In the genomic region with DNA sequence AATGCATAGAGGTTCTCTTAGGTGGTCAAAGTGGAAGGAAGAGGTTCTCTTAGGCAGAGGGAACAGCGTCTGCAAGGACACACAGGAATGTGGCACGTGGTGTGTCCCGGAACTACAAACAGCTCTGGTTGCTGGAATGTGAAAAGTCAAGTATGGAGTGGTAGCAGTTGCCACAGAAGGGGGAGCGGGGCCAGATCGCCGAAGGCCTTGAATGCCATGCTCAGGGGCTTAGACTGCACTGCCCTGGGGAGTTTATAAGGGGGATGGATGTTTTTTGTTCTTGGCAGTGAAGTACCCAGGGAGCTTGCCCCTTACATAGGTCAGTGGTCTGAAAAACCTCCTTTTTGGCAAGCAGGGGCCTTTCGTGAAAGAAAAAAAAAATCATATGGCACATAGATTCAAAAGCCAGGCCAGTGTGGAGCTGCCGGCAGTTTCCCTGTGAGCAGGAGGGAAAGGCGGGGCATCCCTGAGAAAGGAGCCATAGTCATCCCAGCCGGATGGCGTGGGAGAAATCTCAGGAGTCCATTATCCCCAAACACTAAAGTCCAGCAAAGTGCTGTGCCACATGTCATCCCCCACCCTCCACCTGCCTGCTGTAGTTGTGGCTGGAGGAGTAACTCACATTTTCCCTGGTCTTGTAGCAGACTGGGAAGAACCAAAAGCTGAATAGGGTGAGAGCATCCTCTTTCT, we compare ENCODE assay signal across 8 cellular contexts. TPM values are rescaled to one million over a fixed set of nuclear protein-coding genes. Genes with fewer than 3 reads are reported as not detected.
DNase-seq lines count a peak whose midpoint lies in the region; ATAC-seq and TF ChIP-seq lines count a peak whose summit lies in the region.

No MANE protein-coding gene starts in this region.

- H3K9me3 ChIP-seq in GM23248 (ENCODE audit: low read depth) (no peaks in the 10 kb centered on the region), SU-DHL-6 (ENCODE audit: insufficient read depth, low read length) (no peaks in the 10 kb centered on the region), gastroesophageal sphincter (no peaks in the 10 kb centered on the region), skeletal muscle tissue (ENCODE audit: control insufficient read depth in 3 of 3, low read length in 3 of 3) (no peaks in the 10 kb centered on the region)

- H3K4me1 ChIP-seq in GM23248 (ENCODE audit: insufficient read depth) = no peaks in the 10 kb centered on the region
- peaks cover 0 to 22% (median 4%) of the 10 kb centered on the region in 3 donors for H3K4me1 ChIP-seq in gastroesophageal sphincter
- H3K4me1 ChIP-seq in skeletal muscle tissue (ENCODE audit: control insufficient read depth in 3 of 3, insufficient read depth in 3 of 3, low read length in 3 of 3) = peaks cover 0 to 8% (median 6%) of the 10 kb centered on the region in 3 donors

- TF ChIP-seq EP300 in gastroesophageal sphincter (IDR thresholded peaks at IDR 0.05) = no peak

- H3K9me2 ChIP-seq in GM23248 (ENCODE audit: insufficient read depth) (no peaks in the 10 kb centered on the region), SU-DHL-6 (replicated peaks; ENCODE audit: insufficient read depth, low read length) (no peaks in the 10 kb centered on the region)

- DNase-seq in GM23248 (peak; percentile 52), HUDEP-2 (lab: John Stamatoyannopoulos, UW; ENCODE audit: unreplicated experiment in 76 of 76) (no peak), T1000 (lab: John Stamatoyannopoulos, UW) (no peak)

- no peak for TF ChIP-seq POLR2A in gastroesophageal sphincter (IDR thresholded peaks at IDR 0.05)

- in situ Hi-C loops in GM23248 (cut with MboI) = no loop called here

- H3K27me3 ChIP-seq in GM23248 (replicated peaks; ENCODE audit: insufficient read depth) = no peaks in the 10 kb centered on the region
- H3K27me3 ChIP-seq in SU-DHL-6 (ENCODE audit: low read length) = no peaks in the 10 kb centered on the region
- no peaks in the 10 kb centered on the region for H3K27me3 ChIP-seq in gastroesophageal sphincter
- no peaks in the 10 kb centered on the region for H3K27me3 ChIP-seq in skeletal muscle tissue (ENCODE audit: control insufficient read depth in 3 of 3, insufficient read depth in 3 of 3, low read length in 3 of 3)

- H3K27ac ChIP-seq in GM23248 (no peak overlapping the region), SU-DHL-6 (ENCODE audit: low read depth, low read length) (no peak overlapping the region), gastroesophageal sphincter (peak overlapping the region in 3 of 4 donors; percentile 85 to 87 (median 86)), skeletal muscle tissue (ENCODE audit: low read depth, low read length) (no peak overlapping the region)

- TF ChIP-seq CTCF in SU-DHL-6 (IDR thresholded peaks at IDR 0.05; ENCODE audit: insufficient read depth, low read length, poor library complexity, severe bottlenecking) (no peak), gastroesophageal sphincter (IDR thresholded peaks at IDR 0.05) (no peak)

- H2AFZ ChIP-seq in GM23248 (peak overlapping the region; percentile 96), SU-DHL-6 (ENCODE audit: low read depth, low read length, severe bottlenecking) (no peak overlapping the region)

- peak overlapping the region; percentile 92 for H3K9ac ChIP-seq in GM23248
- H3K9ac ChIP-seq in SU-DHL-6 (ENCODE audit: low read length) = 0 out of 2 replicates have a peak overlapping the region, but pooled peaks have one; percentile 67
- no peak overlapping the region for H3K9ac ChIP-seq in skeletal muscle tissue (ENCODE audit: low read depth in 1 of 3, low read length in 3 of 3)

- H4K20me1 ChIP-seq in GM23248 (ENCODE audit: insufficient read depth) (no peaks in the 10 kb centered on the region), SU-DHL-6 (ENCODE audit: low read depth, low read length) (no peaks in the 10 kb centered on the region)

- WGBS in GM23248 (ENCODE audit: low coverage in 1 of 2, low lambda C conversion rate in 2 of 2, missing lambda C conversion rate in 2 of 2), 2 experiments = 58 to 64% methylated on average over 11 of the region's 11 CpGs
- 67 to 80% methylated on average over 9 to 10 of the region's 11 CpGs for WGBS in gastroesophageal sphincter (ENCODE audit: low coverage in 1 of 2), 2 donors

- H3F3A ChIP-seq in GM23248 (ENCODE audit: insufficient read depth) (peaks cover 16% of the 10 kb centered on the region), SU-DHL-6 (ENCODE audit: insufficient read depth) (peaks cover 10% of the 10 kb centered on the region)

- H3K79me2 ChIP-seq in GM23248 (ENCODE audit: insufficient read depth) (no peaks in the 10 kb centered on the region), SU-DHL-6 (ENCODE audit: insufficient read depth, low read length) (no peaks in the 10 kb centered on the region)

- H3K36me3 ChIP-seq in GM23248 (ENCODE audit: low read depth) = no peaks in the 10 kb centered on the region
- H3K36me3 ChIP-seq in SU-DHL-6 (ENCODE audit: low read length) = no peaks in the 10 kb centered on the region
- H3K36me3 ChIP-seq in gastroesophageal sphincter = no peaks in the 10 kb centered on the region
- no peaks in the 10 kb centered on the region for H3K36me3 ChIP-seq in skeletal muscle tissue (ENCODE audit: control insufficient read depth in 3 of 3, insufficient read depth in 3 of 3, low read length in 3 of 3)

- peak overlapping the region; percentile 94 for H3K4me2 ChIP-seq in GM23248 (ENCODE audit: unreplicated experiment)
- H3K4me2 ChIP-seq in SU-DHL-6 (ENCODE audit: low read depth, low read length, poor library complexity, severe bottlenecking) = peak overlapping the region; percentile 68

- H3K4me3 ChIP-seq in GM23248 (peak overlapping the region; percentile 87), SU-DHL-6 (ENCODE audit: insufficient read depth, low read length, poor library complexity, severe bottlenecking) (no peak overlapping the region), gastroesophageal sphincter (peak overlapping the region in 1 of 2 donors; percentile 75), skeletal muscle tissue (ENCODE audit: low read length in 3 of 3) (peak overlapping the region in 2 of 3 donors; percentile 78 to 85)

- no peak for ATAC-seq in gastroesophageal sphincter
- no peak for ATAC-seq in HG02642 (IDR thresholded peaks at IDR 0.05; ENCODE audit: poor library complexity, unreplicated experiment)
- no peak for ATAC-seq in HG03521 (IDR thresholded peaks at IDR 0.05; ENCODE audit: unreplicated experiment)

RNA-seq across cellular contexts. Expression of a gene that starts 45.4 kb away (rescaled TPM):
- 47.6 and 70.4 TPM in 2 replicates for total RNA-seq in GM23248 (2014; rRNA removed; shearing (Covaris generic))
- polyA plus RNA-seq in GM23248 (2016; fragmentation: Nextera tagmentation; extraction: Ambion mirVana) = 132 and 142 TPM in 2 replicates
- total RNA-seq in gastroesophageal sphincter = 10 to 100 TPM; 36.1 to 48.2 (median 42.0) TPM
- total RNA-seq in skeletal muscle tissue = 22.4 TPM

Comparison
In these comparisons a context has a peak if more than half of its experiments do, and no peak if none do; other contexts are left out.
1. H3K27ac ChIP-seq: peak in gastroesophageal sphincter (3 of 4); none in GM23248 (single experiment), SU-DHL-6 (single experiment) and skeletal muscle tissue (single experiment).
2. H3K9ac ChIP-seq: peak in GM23248 (single experiment) and SU-DHL-6 (single experiment); none in skeletal muscle tissue (0 of 3).